In genomic region chr16:57447142-57447962, GRCh38 we compare ENCODE assay signal across 8 cellular contexts.
DNase-seq lines count a peak whose midpoint lies in the region; ATAC-seq and TF ChIP-seq lines count a peak whose summit lies in the region.

CIAPIN1 (minus strand) TSS chr16:57447385; CDS start chr16:57440928, 6,457 bp downstream.
COQ9 (plus strand) TSS chr16:57447479; CDS start chr16:57447506, 27 bp downstream.

- DNase-seq in AG09319 (ENCODE audit: extremely low read depth, low read depth) (peak; percentile 81), NCI-H446 (lab: John Stamatoyannopoulos, UW) (peak; percentile 64 to 89), islet precursor cell (peak; percentile 97)
- DNase-seq in activated CD4-positive, CD25-positive, alpha-beta regulatory T cell treated with anti-CD3 and anti-CD28 coated beads, Interleukin-2, amount 50 U/mL, for 16 hours (ENCODE audit: low read depth, low spot score) = peak; percentile 86
- peak; percentile 88 for DNase-seq in central memory CD4-positive, alpha-beta T cell
- peak; percentile 89 for DNase-seq in stimulated activated CD4-positive, alpha-beta T cell treated with anti-CD3 and anti-CD28 coated beads, Interleukin-12 subunit alpha, Interleukin-12 subunit beta, amount 100 ng/mL, for 4 hours

- ATAC-seq in GM19025 (IDR thresholded peaks at IDR 0.05; ENCODE audit: low read depth, unreplicated experiment) (peak; percentile 99), HG03280 (IDR thresholded peaks at IDR 0.05; ENCODE audit: unreplicated experiment) (peak; percentile 97)

- no peak for TF ChIP-seq CTCF in AG09319 (IDR thresholded peaks at IDR 0.05; ENCODE audit: low read depth, low read length)

Comparison
In these comparisons a context has a peak if more than half of its experiments do, and no peak if none do; other contexts are left out.
1. Peak in every context shown above with its lines: DNase-seq and ATAC-seq.